ENCODE assay signal across 23 cellular contexts in genomic region chr17:31597646-31598387, GRCh38.
A peak's percentile ranks its signal among the peaks of the same experiment; 100 is the strongest.
DNase-seq lines count a peak whose midpoint lies in the region; ATAC-seq and TF ChIP-seq lines count a peak whose summit lies in the region.
"Had no signal": no experiment of that assay in that cellular context is flagged by ENCODE, and none has a peak within 500 bp of the region (broad histone marks: within the 10 kb centered on the region; RNA-seq: fewer than 3 reads in every experiment).

No MANE protein-coding gene starts in this region.

- intact Hi-C loops in CD14-positive monocyte (cut with micrococcal nuclease) (loop anchor here (1.0 to 5.0 kb wide), 3 partner anchors 39 to 80 kb away; no protein-coding TSS in a partner anchor), activated B cell treated with CpG ODN at 0.5 μM for 24 hours (cut with micrococcal nuclease) (loop anchor here (2.0 kb wide), 2 partner anchors 61 to 103 kb away; no protein-coding TSS in a partner anchor)

- H3K9me3 Mint-ChIP-seq in CD14-positive monocyte, result peaks cover 0 to 2% (median 0%) of the 10 kb centered on the region in 7 donors
- H3K9me3 Mint-ChIP-seq in activated B cell treated with CpG ODN at 0.5 μM for 24 hours, result no peaks in the 10 kb centered on the region
- no peaks in the 10 kb centered on the region for H3K9me3 Mint-ChIP-seq in stimulated activated memory B cell treated with anti-CD40 and anti-IgM and Interleukin-4, amounts not matched to agents 10 μg/mL and 1 μg/mL and 100 μg/mL, for 72 hours
- H3K9me3 Mint-ChIP-seq: activated naive CD4-positive, alpha-beta T cell treated with anti-CD3 and anti-CD28 coated beads, Interleukin-2, amount 10 ng/mL, durations not matched to agents 7 days and 5 days; CD4-positive, CD25-positive, alpha-beta regulatory T cell; naive B cell had no signal

- peak overlapping the region in 5 of 7 donors; percentile 68 to 94 (median 82) for H3K27ac Mint-ChIP-seq in CD14-positive monocyte
- peak overlapping the region; percentile 86 for H3K27ac Mint-ChIP-seq in activated B cell treated with CpG ODN at 0.5 μM for 24 hours
- peak overlapping the region; percentile 80 for H3K27ac Mint-ChIP-seq in stimulated activated memory B cell treated with anti-CD40 and anti-IgM and Interleukin-4, amounts not matched to agents 10 μg/mL and 1 μg/mL and 100 μg/mL, for 72 hours
- H3K27ac Mint-ChIP-seq: activated CD4-positive, alpha-beta T cell treated with anti-CD3 and anti-CD28 coated beads for 36 hours; activated naive CD4-positive, alpha-beta T cell treated with anti-CD3 and anti-CD28 coated beads, Interleukin-2, amount 10 ng/mL, durations not matched to agents 7 days and 5 days; CD4-positive, CD25-positive, alpha-beta regulatory T cell had no signal

- peaks cover 27% of the 10 kb centered on the region for H3K4me1 Mint-ChIP-seq in CD14-positive monocyte
- peaks cover 38% of the 10 kb centered on the region for H3K4me1 Mint-ChIP-seq in activated B cell treated with CpG ODN at 0.5 μM for 24 hours
- H3K4me1 Mint-ChIP-seq in stimulated activated memory B cell treated with anti-CD40 and anti-IgM and Interleukin-4, amounts not matched to agents 10 μg/mL and 1 μg/mL and 100 μg/mL, for 72 hours, result peaks cover 44% of the 10 kb centered on the region
- H3K4me1 Mint-ChIP-seq: activated naive CD4-positive, alpha-beta T cell treated with anti-CD3 and anti-CD28 coated beads, Interleukin-2, amount 10 ng/mL, durations not matched to agents 7 days and 5 days had no signal

- ATAC-seq in activated B cell treated with CpG ODN at 0.5 μM for 24 hours (ENCODE audit: low read depth), result no peak
- no peak for ATAC-seq in left lobe of liver
- ATAC-seq in stimulated activated memory B cell treated with anti-CD40 and anti-IgM and Interleukin-4, amounts not matched to agents 10 μg/mL and 1 μg/mL and 100 μg/mL, for 72 hours, result no peak
- no peak for ATAC-seq in HG03342 (IDR thresholded peaks at IDR 0.05; ENCODE audit: unreplicated experiment)
- no peak for ATAC-seq in GM21447 (IDR thresholded peaks at IDR 0.05; ENCODE audit: unreplicated experiment)
- no peak for ATAC-seq in GM18502 (IDR thresholded peaks at IDR 0.05; ENCODE audit: poor library complexity, unreplicated experiment)

- H3K36me3 Mint-ChIP-seq in CD14-positive monocyte (peaks cover 2 to 5% of the 10 kb centered on the region in 2 donors), activated B cell treated with CpG ODN at 0.5 μM for 24 hours (ENCODE audit: low read depth) (no peaks in the 10 kb centered on the region)
- H3K36me3 Mint-ChIP-seq in stimulated activated memory B cell treated with anti-CD40 and anti-IgM and Interleukin-4, amounts not matched to agents 10 μg/mL and 1 μg/mL and 100 μg/mL, for 72 hours, result no peaks in the 10 kb centered on the region
- H3K36me3 Mint-ChIP-seq: activated naive CD4-positive, alpha-beta T cell treated with anti-CD3 and anti-CD28 coated beads, Interleukin-2, amount 10 ng/mL, durations not matched to agents 7 days and 5 days; CD4-positive, CD25-positive, alpha-beta regulatory T cell; naive B cell had no signal

- no peak for TF ChIP-seq CTCF in CD14-positive monocyte (IDR thresholded peaks at IDR 0.05)
- no peak for TF ChIP-seq CTCF in activated B cell treated with CpG ODN at 0.5 μM for 24 hours (IDR thresholded peaks at IDR 0.05)

- POLR2A ChIA-PET in activated B cell treated with CpG ODN at 0.5 μM for 24 hours (lab: Charles Lee), result interaction anchor here (0.8 kb wide), 1 partner anchor 60 kb away, joined by 3 read pairs; no protein-coding TSS in a partner anchor

- peaks cover 0 to under 1% (median 0%) of the 10 kb centered on the region in 3 donors for H3K27me3 Mint-ChIP-seq in CD14-positive monocyte (ENCODE audit: low read depth in 3 of 3)
- no peaks in the 10 kb centered on the region for H3K27me3 Mint-ChIP-seq in activated B cell treated with CpG ODN at 0.5 μM for 24 hours
- H3K27me3 Mint-ChIP-seq in stimulated activated memory B cell treated with anti-CD40 and anti-IgM and Interleukin-4, amounts not matched to agents 10 μg/mL and 1 μg/mL and 100 μg/mL, for 72 hours, result no peaks in the 10 kb centered on the region
- H3K27me3 Mint-ChIP-seq: activated CD4-positive, alpha-beta T cell treated with anti-CD3 and anti-CD28 coated beads for 36 hours; CD4-positive, CD25-positive, alpha-beta regulatory T cell; naive B cell had no signal

- H3K4me3 Mint-ChIP-seq in CD14-positive monocyte (no peak overlapping the region), activated B cell treated with CpG ODN at 0.5 μM for 24 hours (no peak overlapping the region)
- no peak overlapping the region for H3K4me3 Mint-ChIP-seq in stimulated activated memory B cell treated with anti-CD40 and anti-IgM and Interleukin-4, amounts not matched to agents 10 μg/mL and 1 μg/mL and 100 μg/mL, for 72 hours
- H3K4me3 Mint-ChIP-seq: activated CD4-positive, alpha-beta T cell treated with anti-CD3 and anti-CD28 coated beads for 36 hours; activated naive CD4-positive, alpha-beta T cell treated with anti-CD3 and anti-CD28 coated beads, Interleukin-2, amount 10 ng/mL, durations not matched to agents 7 days and 5 days; CD4-positive, CD25-positive, alpha-beta regulatory T cell had no signal

- CTCF ChIA-PET in activated B cell treated with CpG ODN at 0.5 μM for 24 hours (lab: Charles Lee), result no interaction called here

- DNase-seq in CD14-positive monocyte (ENCODE audit: low spot score) (no peak), activated B cell treated with CpG ODN at 0.5 μM for 24 hours (no peak), left lobe of liver (ENCODE audit: low spot score) (peak; percentile 44)
- no peak for DNase-seq in central memory CD4-positive, alpha-beta T cell
- DNase-seq: activated CD4-positive, alpha-beta T cell treated with anti-CD3 and anti-CD28 coated beads for 36 hours; activated naive CD4-positive, alpha-beta T cell treated with anti-CD3 and anti-CD28 coated beads, Interleukin-2, amount 10 ng/mL, durations not matched to agents 7 days and 5 days; activated T-cell treated with anti-CD3 and anti-CD28 coated beads, Interleukin-2, amount 50 U/mL, for 48 hours; CD4-positive, CD25-positive, alpha-beta regulatory T cell; heart left ventricle; left cardiac atrium; MV-4-11; naive B cell; NCI-H146; NCI-H2171; NCI-H524; SJCRH30; small intestine; T-helper 1 cell; testis had no signal
